ENCODE assay signal across 8 cellular contexts in the genomic region with DNA sequence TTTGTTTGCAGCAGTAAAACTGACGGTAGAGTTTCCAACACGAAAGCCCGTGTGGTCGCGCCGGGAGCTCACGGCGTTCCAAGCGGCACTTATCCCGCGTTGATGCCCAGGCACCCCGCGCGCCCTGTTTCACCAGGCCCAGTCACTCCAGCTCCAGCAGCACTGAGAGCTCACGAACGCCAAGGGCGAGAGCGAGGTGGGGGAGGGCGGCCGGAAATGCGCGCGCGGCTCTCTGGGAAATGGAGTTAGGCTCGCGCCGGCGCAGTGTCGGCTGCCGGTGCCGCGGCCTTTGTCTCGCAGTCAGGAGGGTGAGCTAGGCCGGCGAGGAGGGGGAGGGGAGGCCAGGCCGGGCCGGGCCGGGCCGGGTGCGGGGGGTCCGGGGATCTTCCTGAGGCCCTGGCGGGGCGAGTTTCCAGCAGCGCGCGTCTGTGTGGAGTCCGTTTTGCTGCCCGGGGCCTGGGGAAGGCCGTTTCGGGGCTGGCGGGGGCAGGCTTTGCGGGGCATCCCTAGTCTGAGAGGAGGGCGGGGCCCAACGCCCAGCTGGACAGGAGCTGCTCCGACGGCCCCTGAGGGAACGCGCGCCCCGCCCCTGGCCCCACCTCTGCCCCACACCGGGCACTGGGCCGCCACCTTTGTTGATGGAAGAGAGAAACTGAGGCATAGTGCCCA. TPM values are rescaled to one million over a fixed set of nuclear protein-coding genes. Genes with fewer than 3 reads are reported as not detected.
A peak's percentile ranks its signal among the peaks of the same experiment; 100 is the strongest.
DNase-seq lines count a peak whose midpoint lies in the region; ATAC-seq and TF ChIP-seq lines count a peak whose summit lies in the region.

A gene (plus strand): TSS at position 280 of the 669 bp plus-strand sequence. CDS start 721 bp downstream, outside the sequence.

- no peaks in the 10 kb centered on the region for H3K27me3 Mint-ChIP-seq in mesothelial cell of epicardium (ENCODE audit: low read depth)

- peaks cover 3% of the 10 kb centered on the region for H3K4me1 Mint-ChIP-seq in mesothelial cell of epicardium

- peak; percentile 19 for DNase-seq in MG63
- DNase-seq in activated CD8-positive, alpha-beta memory T cell treated with anti-CD3 and anti-CD28 coated beads, Interleukin-2, amount 50 U/mL, for 4 hours, result peak; percentile 68
- DNase-seq in epidermal melanocyte (ENCODE audit: insufficient read length, low spot score), result peak; percentile 94
- peak; percentile 60 to 71 for DNase-seq in mesothelial cell of epicardium (ENCODE audit: low spot score in 2 of 2, unreplicated experiment in 2 of 2)
- DNase-seq in stimulated activated CD4-positive, alpha-beta T cell treated with anti-CD3 and anti-CD28 coated beads, TNF-alpha, amount 100 ng/mL, for 24 hours (ENCODE audit: low read depth in 3 of 3), result peak; percentile 14 to 60 (median 28)
- DNase-seq in RKO (ENCODE audit: low spot score), result no peak

- TF ChIP-seq CTCF in mesothelial cell of epicardium (IDR thresholded peaks at IDR 0.05; ENCODE audit: unreplicated experiment), result no peak

- peak within 1 kb of the TSS; percentile 60 for H3K27ac ChIP-seq in ACC112 (ENCODE audit: low read depth, low read length)

- H3K36me3 ChIP-seq in ACC112 (ENCODE audit: insufficient read depth, low read length) (no peaks in the 10 kb centered on the region), MG63 (no peaks in the 10 kb centered on the region)

- ATAC-seq in HG03108 (IDR thresholded peaks at IDR 0.05; ENCODE audit: unreplicated experiment), result no peak

- peak within 1 kb of the TSS; percentile 77 for H3K4me3 ChIP-seq in ACC112 (ENCODE audit: low read depth, low read length)
- no peak within 1 kb of the TSS for H3K4me3 ChIP-seq in MG63

- peak within 1 kb of the TSS; percentile 75 for H3K4me3 Mint-ChIP-seq in mesothelial cell of epicardium

- peak within 1 kb of the TSS; percentile 32 for H2AFZ ChIP-seq in ACC112 (ENCODE audit: low read length, unreplicated experiment)

- H3K27me3 ChIP-seq in ACC112 (ENCODE audit: insufficient read depth, low read length) (no peaks in the 10 kb centered on the region), MG63 (no peaks in the 10 kb centered on the region)

- H3K4me1 ChIP-seq in ACC112 (ENCODE audit: control insufficient read depth, insufficient read depth, low read length, unreplicated experiment), result no peaks in the 10 kb centered on the region

- peaks cover 44% of the 10 kb centered on the region for H3K36me3 Mint-ChIP-seq in mesothelial cell of epicardium

- H3K9me3 Mint-ChIP-seq in mesothelial cell of epicardium, result peaks cover 48% of the 10 kb centered on the region

- H3K79me2 ChIP-seq in ACC112 (ENCODE audit: control insufficient read depth, insufficient read depth, low read length, unreplicated experiment), result no peaks in the 10 kb centered on the region

- peak within 1 kb of the TSS; percentile 73 for H3K27ac Mint-ChIP-seq in mesothelial cell of epicardium

- H3K9me3 ChIP-seq in MG63, result peaks cover 16% of the 10 kb centered on the region

RNA-seq across cellular contexts. Expression of the gene that starts here (rescaled TPM):
- not detected in 2 replicates for total RNA-seq in MG63 (2014; rRNA removed; shearing (Covaris generic); ENCODE audit: low replicate concordance)
- total RNA-seq in mesothelial cell of epicardium, result 11.6 to 12.5 TPM (median 12.3 TPM) in 3 replicates

Comparison
In these comparisons a context has a peak if more than half of its experiments do, and no peak if none do; other contexts are left out.
1. RNA of the gene that starts here (total RNA-seq): 11.6 to 12.5 TPM in mesothelial cell of epicardium; not detected in MG63; every median in the first group is over 10 times any median in the second.
2. Peak in DNase-seq in MG63; RNA of the gene not detected or under 1 TPM.